ENCODE assay signal across 4 cellular contexts in the genomic region with DNA sequence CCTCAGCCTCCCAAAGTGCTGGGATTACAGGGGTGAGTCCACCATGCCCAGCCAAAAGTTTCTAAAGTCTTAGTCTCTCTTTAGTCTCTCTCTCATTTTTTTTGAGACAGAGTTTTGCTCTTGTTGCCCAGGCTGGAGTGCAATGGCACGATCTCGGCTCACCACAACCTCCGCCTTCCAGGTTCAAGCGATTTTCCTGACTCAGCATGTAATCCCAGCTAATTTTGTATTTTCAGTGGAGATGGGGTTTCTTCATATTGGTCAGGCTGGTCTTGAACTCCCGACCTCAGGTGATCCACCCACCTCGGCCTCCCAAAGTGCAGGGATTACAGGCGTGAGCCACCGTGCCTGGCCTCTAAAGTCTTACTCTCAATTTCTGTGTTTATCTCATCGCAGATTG.
TF ChIP-seq lines count a peak whose summit lies in the region.

No MANE protein-coding gene starts in this region.

TF ChIP-seq in A549, 52 proteins besides CTCF, POLR2A, EP300 and RAD21:
- TF ChIP-seq MAFK (IDR thresholded peaks at IDR 0.05; ENCODE audit: partially characterized antibody): peak; percentile 57

TF ChIP-seq in IMR-90, 13 proteins besides CTCF, POLR2A, EP300 and RAD21:
- peak; percentile 70 for TF ChIP-seq MAFK (IDR thresholded peaks at IDR 0.05; ENCODE audit: low read depth, low read length)

TF ChIP-seq in K562, 482 proteins besides CTCF, POLR2A, EP300 and RAD21:
- TF ChIP-seq MAFK (IDR thresholded peaks at IDR 0.05; ENCODE audit: low read length) (peak; percentile 22; the same call in 1 of the 2 replicates), ZNF316 (IDR thresholded peaks at IDR 0.05) (peak; percentile 56), C11orf30 (IDR thresholded peaks at IDR 0.05; ENCODE audit: low read depth) (peak; percentile 44; the same call in 1 of the 2 replicates)

TF ChIP-seq in HepG2, 621 proteins besides CTCF, POLR2A, EP300 and RAD21:
- TF ChIP-seq MAFK (conservative IDR thresholded peaks at IDR 0.05 in 1 of 2, IDR thresholded peaks at IDR 0.05 in 1 of 2; ENCODE audit: low read length in 2 of 2): peak; percentile 42 to 79; a peak in 3 of 4 replicates
- TF ChIP-seq MAFF (IDR thresholded peaks at IDR 0.05; ENCODE audit: low read depth, low read length): peak; percentile 45; the same call in 1 of the 2 replicates
